9 cellular contexts compared by ENCODE assay signal in the genomic region with DNA sequence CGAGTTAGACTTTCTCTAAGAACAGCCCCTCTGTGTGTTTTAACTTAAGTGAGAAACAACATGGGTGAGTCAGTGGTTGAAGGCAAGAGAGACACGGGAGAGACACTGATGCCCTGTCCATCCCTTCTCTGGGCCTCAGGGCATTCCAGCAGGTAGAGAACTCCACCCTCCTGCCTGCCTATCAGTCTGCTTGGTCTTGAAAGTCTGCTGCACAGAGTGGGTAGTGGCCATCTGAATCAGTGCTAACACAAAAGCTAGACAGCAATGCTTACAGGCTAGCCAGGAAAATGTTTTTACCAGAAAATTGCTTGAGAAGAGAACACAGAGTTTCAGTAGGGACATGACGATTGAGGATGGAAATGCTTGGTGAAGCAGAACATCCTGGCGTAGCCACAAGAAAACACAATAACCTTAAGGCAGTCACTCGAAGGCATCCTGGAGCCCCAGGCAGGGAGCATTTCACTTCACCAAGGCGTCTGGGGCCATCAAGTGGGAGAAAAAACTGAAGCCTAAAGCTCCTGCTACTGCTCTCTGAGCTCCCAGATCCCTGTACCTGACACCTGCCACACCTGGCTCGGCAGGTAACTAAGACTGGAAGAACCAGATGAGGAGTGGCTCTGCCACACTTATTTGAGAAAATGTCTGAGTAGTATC. TPM values are rescaled to one million over a fixed set of nuclear protein-coding genes. Genes with fewer than 3 reads are reported as not detected.
A peak's percentile ranks its signal among the peaks of the same experiment; 100 is the strongest.
DNase-seq lines count a peak whose midpoint lies in the region; ATAC-seq and TF ChIP-seq lines count a peak whose summit lies in the region.
"Had no signal": no experiment of that assay in that cellular context is flagged by ENCODE, and none has a peak within 500 bp of the region (broad histone marks: within the 10 kb centered on the region; RNA-seq: fewer than 3 reads in every experiment).

No MANE protein-coding gene starts in this region.

- peaks cover 81% of the 10 kb centered on the region for H3K4me1 Mint-ChIP-seq in activated naive CD4-positive, alpha-beta T cell treated with anti-CD3 and anti-CD28 coated beads, Interleukin-2, amount 50 U/mL, for 24 hours

- H3K4me1 ChIP-seq in adrenal gland (replicated peaks in 1 of 2) (peaks cover 0 to 31% of the 10 kb centered on the region in 2 donors), lower lobe of right lung (peaks cover 56% of the 10 kb centered on the region), upper lobe of left lung (peaks cover 34 to 57% (median 49%) of the 10 kb centered on the region in 4 donors)

- ATAC-seq in lower lobe of right lung: no peak
- ATAC-seq in upper lobe of left lung (ENCODE audit: low FRiP score in 2 of 2): no peak

- H3K27me3 Mint-ChIP-seq in activated naive CD4-positive, alpha-beta T cell treated with anti-CD3 and anti-CD28 coated beads, Interleukin-2, amount 50 U/mL, for 24 hours: no peaks in the 10 kb centered on the region

- peak overlapping the region; percentile 66 for H3K4me3 Mint-ChIP-seq in activated naive CD4-positive, alpha-beta T cell treated with anti-CD3 and anti-CD28 coated beads, Interleukin-2, amount 50 U/mL, for 24 hours

- TF ChIP-seq POLR2A in adrenal gland (IDR thresholded peaks at IDR 0.05): no peak
- TF ChIP-seq POLR2A in upper lobe of left lung (IDR thresholded peaks at IDR 0.05): no peak

- H3K36me3 ChIP-seq in adrenal gland (replicated peaks in 1 of 2) (no peaks in the 10 kb centered on the region), lower lobe of right lung (no peaks in the 10 kb centered on the region), upper lobe of left lung (no peaks in the 10 kb centered on the region)

- no peak for DNase-seq in activated naive CD4-positive, alpha-beta T cell treated with anti-CD3 and anti-CD28 coated beads, Interleukin-2, amount 50 U/mL, for 16 hours
- peak in 2 of 7 donors; percentile 6 to 52 for DNase-seq in adrenal gland
- no peak for DNase-seq in lower lobe of right lung
- peak in 1 of 2 donors; percentile 20 for DNase-seq in upper lobe of left lung
- no peak for DNase-seq in occipital lobe (lab: John Stamatoyannopoulos, UW)
- DNase-seq in amniotic stem cell (lab: John Stamatoyannopoulos, UW): no peak
- no peak for DNase-seq in DMS153 (lab: John Stamatoyannopoulos, UW)
- DNase-seq: NCI-H526 treated with DMSO at 0.1 percent for 48 hours had no signal

- WGBS in adrenal gland, 4 donors: 45 to 70% (median 60%) methylated on average over 7 of the region's 7 CpGs
- 54 to 55% methylated on average over 7 of the region's 7 CpGs for WGBS in upper lobe of left lung, 2 donors

- H3K9me3 ChIP-seq in adrenal gland (replicated peaks in 1 of 3) (no peaks in the 10 kb centered on the region), lower lobe of right lung (no peaks in the 10 kb centered on the region), upper lobe of left lung (no peaks in the 10 kb centered on the region)

- H3K36me3 Mint-ChIP-seq in activated naive CD4-positive, alpha-beta T cell treated with anti-CD3 and anti-CD28 coated beads, Interleukin-2, amount 50 U/mL, for 24 hours: no peaks in the 10 kb centered on the region

- no peak for TF ChIP-seq CTCF in adrenal gland (IDR thresholded peaks at IDR 0.05)
- TF ChIP-seq CTCF in lower lobe of right lung (IDR thresholded peaks at IDR 0.05): no peak
- TF ChIP-seq CTCF in upper lobe of left lung (IDR thresholded peaks at IDR 0.05): no peak

- no peaks in the 10 kb centered on the region for H3K9me3 Mint-ChIP-seq in activated naive CD4-positive, alpha-beta T cell treated with anti-CD3 and anti-CD28 coated beads, Interleukin-2, amount 50 U/mL, for 24 hours

- H3K27ac ChIP-seq in adrenal gland (peak overlapping the region in 3 of 5 donors; percentile 21 to 75 (median 72)), lower lobe of right lung (peak overlapping the region; percentile 76), upper lobe of left lung (peak overlapping the region; percentile 64 to 85 (median 82))

- H3K27me3 ChIP-seq in adrenal gland (no peaks in the 10 kb centered on the region), lower lobe of right lung (ENCODE audit: low read depth) (no peaks in the 10 kb centered on the region), upper lobe of left lung (no peaks in the 10 kb centered on the region)

- TF ChIP-seq EP300 in upper lobe of left lung (IDR thresholded peaks at IDR 0.05): no peak

- intact Hi-C loops in adrenal gland (cut with DNase I) (no loop called here), lower lobe of right lung (cut with DNase I) (no loop called here)

- peak overlapping the region; percentile 92 for H3K27ac Mint-ChIP-seq in activated naive CD4-positive, alpha-beta T cell treated with anti-CD3 and anti-CD28 coated beads, Interleukin-2, amount 50 U/mL, for 24 hours

- no peak overlapping the region for H3K4me3 ChIP-seq in adrenal gland
- H3K4me3 ChIP-seq in lower lobe of right lung: no peak overlapping the region
- no peak overlapping the region for H3K4me3 ChIP-seq in upper lobe of left lung

RNA-seq across cellular contexts. Expression of a gene that starts 17.9 kb away (rescaled TPM):
- 10 to 100 TPM in 7 of 8 donors, 1 to 10 TPM in 1; 6.7 to 27.5 (median 16.3) TPM for total RNA-seq in adrenal gland
- polyA plus RNA-seq in adrenal gland: 10 to 100 TPM in 1 of 3 donors, 1 to 10 TPM in 2; 5.4 to 12.8 (median 6.0) TPM
- 56.4 TPM for total RNA-seq in lower lobe of right lung
- total RNA-seq in upper lobe of left lung: 10 to 100 TPM; 32.8 to 50.3 (median 40.1) TPM
- 71.6 TPM for total RNA-seq in occipital lobe
